Comparison of ENCODE assay signal across 8 cellular contexts in the genomic region with DNA sequence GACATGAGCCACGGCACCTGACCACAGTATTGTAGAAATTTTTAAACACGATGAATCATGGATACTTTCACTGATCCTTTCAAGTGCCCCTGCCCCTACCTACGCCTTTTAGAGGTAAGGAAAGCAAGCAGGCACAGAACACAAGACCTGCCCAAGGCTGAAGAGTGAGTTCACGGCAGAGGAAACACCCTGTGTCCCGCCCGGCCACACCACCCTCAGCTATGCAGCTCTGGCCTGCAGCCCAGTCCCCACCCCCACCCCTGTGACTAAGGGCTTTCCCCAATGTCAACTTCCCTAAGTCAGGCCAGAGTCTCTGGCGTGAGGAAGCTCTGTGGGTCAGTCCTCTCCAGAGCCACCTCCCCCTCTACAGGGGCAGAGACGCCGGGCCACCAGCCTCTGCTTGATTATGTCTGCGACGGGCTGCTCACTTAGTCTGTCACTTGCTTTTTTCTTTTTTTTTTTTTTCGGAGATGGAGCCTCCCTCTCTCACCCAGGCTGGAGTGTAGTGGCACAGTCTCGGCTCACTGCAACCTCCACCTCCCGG. TPM values are rescaled to one million over a fixed set of nuclear protein-coding genes. Genes with fewer than 3 reads are reported as not detected.
DNase-seq lines count a peak whose midpoint lies in the region; ATAC-seq and TF ChIP-seq lines count a peak whose summit lies in the region.

No MANE protein-coding gene starts in this region.

- peak overlapping the region; percentile 16 for H3K27ac ChIP-seq in CD8-positive, alpha-beta memory T cell (ENCODE audit: low read depth, low read length)

- H3K4me1 ChIP-seq in CD8-positive, alpha-beta memory T cell (ENCODE audit: insufficient read depth, low read length): no peaks in the 10 kb centered on the region
- no peaks in the 10 kb centered on the region for H3K4me1 ChIP-seq in BE2C

- H3K9me3 Mint-ChIP-seq in CD8-positive, alpha-beta memory T cell: no peaks in the 10 kb centered on the region
- H3K9me3 Mint-ChIP-seq in effector memory CD8-positive, alpha-beta T cell: no peaks in the 10 kb centered on the region
- H3K9me3 Mint-ChIP-seq in stimulated activated naive CD8-positive, alpha-beta T cell treated with anti-CD3 and anti-CD28 coated beads, Interleukin-15, amount 100 ng/mL, for 72 hours: no peaks in the 10 kb centered on the region

- no peak overlapping the region for H3K4me3 Mint-ChIP-seq in CD8-positive, alpha-beta memory T cell
- no peak overlapping the region for H3K4me3 Mint-ChIP-seq in effector memory CD8-positive, alpha-beta T cell
- no peak overlapping the region for H3K4me3 Mint-ChIP-seq in stimulated activated naive CD8-positive, alpha-beta T cell treated with anti-CD3 and anti-CD28 coated beads, Interleukin-15, amount 100 ng/mL, for 72 hours

- no peaks in the 10 kb centered on the region for H3K27me3 Mint-ChIP-seq in CD8-positive, alpha-beta memory T cell
- no peaks in the 10 kb centered on the region for H3K27me3 Mint-ChIP-seq in effector memory CD8-positive, alpha-beta T cell
- H3K27me3 Mint-ChIP-seq in stimulated activated naive CD8-positive, alpha-beta T cell treated with anti-CD3 and anti-CD28 coated beads, Interleukin-15, amount 100 ng/mL, for 72 hours: no peaks in the 10 kb centered on the region

- DNase-seq in CD8-positive, alpha-beta memory T cell: no peak
- DNase-seq in NCI-H69 (lab: John Stamatoyannopoulos, UW) (peak; percentile 33), mucosa of gallbladder (ENCODE audit: low spot score) (peak; percentile 87), foreskin melanocyte (no peak), BE2C (no peak)
- DNase-seq in effector memory CD8-positive, alpha-beta T cell: no peak
- DNase-seq in stimulated activated naive CD8-positive, alpha-beta T cell treated with anti-CD3 and anti-CD28 coated beads, Interleukin-15, amount 100 ng/mL, for 72 hours: no peak

- H3K36me3 ChIP-seq in CD8-positive, alpha-beta memory T cell (ENCODE audit: insufficient read depth, low read length): no peaks in the 10 kb centered on the region
- H3K36me3 ChIP-seq in BE2C: no peaks in the 10 kb centered on the region

- H3K27me3 ChIP-seq in CD8-positive, alpha-beta memory T cell (ENCODE audit: insufficient read depth, low read length, poor library complexity, severe bottlenecking): no peaks in the 10 kb centered on the region
- no peaks in the 10 kb centered on the region for H3K27me3 ChIP-seq in BE2C

- no peaks in the 10 kb centered on the region for H3K9me3 ChIP-seq in CD8-positive, alpha-beta memory T cell (ENCODE audit: low read length)
- no peaks in the 10 kb centered on the region for H3K9me3 ChIP-seq in BE2C

- H3K36me3 Mint-ChIP-seq in CD8-positive, alpha-beta memory T cell: peaks cover 0 to 2% (median 2%) of the 10 kb centered on the region in 3 donors
- H3K36me3 Mint-ChIP-seq in effector memory CD8-positive, alpha-beta T cell (ENCODE audit: insufficient read depth): peaks cover 5% of the 10 kb centered on the region

- peak; percentile 27 for ATAC-seq in effector memory CD8-positive, alpha-beta T cell (replicated peaks)
- ATAC-seq in activated CD4-positive, CD25-positive, alpha-beta regulatory T cell treated with anti-CD3 and anti-CD28 coated beads, Interleukin-2, amount 50 U/mL, for 24 hours: no peak
- ATAC-seq in stimulated activated naive CD8-positive, alpha-beta T cell treated with anti-CD3 and anti-CD28 coated beads, Interleukin-15, amount 100 ng/mL, for 72 hours: no peak

- H3K27ac Mint-ChIP-seq in CD8-positive, alpha-beta memory T cell: no peak overlapping the region
- H3K27ac Mint-ChIP-seq in effector memory CD8-positive, alpha-beta T cell: no peak overlapping the region
- H3K27ac Mint-ChIP-seq in stimulated activated naive CD8-positive, alpha-beta T cell treated with anti-CD3 and anti-CD28 coated beads, Interleukin-15, amount 100 ng/mL, for 72 hours: no peak overlapping the region

- CTCF ChIA-PET in CD8-positive, alpha-beta memory T cell (lab: Charles Lee): interaction anchor here (1.2 kb wide), 1 partner anchor 19 kb away, joined by 4 read pairs; no protein-coding TSS in a partner anchor

- POLR2A ChIA-PET in CD8-positive, alpha-beta memory T cell (lab: Charles Lee): interaction anchor here (0.7 kb wide), 1 partner anchor 124 kb away, joined by 3 read pairs; no protein-coding TSS in a partner anchor

- TF ChIP-seq CTCF in BE2C (IDR thresholded peaks at IDR 0.05; ENCODE audit: low read depth, low read length): no peak

- H3K4me1 Mint-ChIP-seq in CD8-positive, alpha-beta memory T cell: peaks cover 0 to 5% (median 4%) of the 10 kb centered on the region in 3 donors
- H3K4me1 Mint-ChIP-seq in effector memory CD8-positive, alpha-beta T cell (ENCODE audit: low read depth in 2 of 2): no peaks in the 10 kb centered on the region
- no peaks in the 10 kb centered on the region for H3K4me1 Mint-ChIP-seq in stimulated activated naive CD8-positive, alpha-beta T cell treated with anti-CD3 and anti-CD28 coated beads, Interleukin-15, amount 100 ng/mL, for 72 hours

- no peak overlapping the region for H3K4me3 ChIP-seq in CD8-positive, alpha-beta memory T cell (ENCODE audit: low read length)
- no peak overlapping the region for H3K4me3 ChIP-seq in BE2C (ENCODE audit: low read depth, low read length)

RNA-seq across cellular contexts. Expression of gene SLC16A5, which starts 8.4 kb away (rescaled TPM):
- 1 to 10 TPM; 1.3 to 1.9 TPM for total RNA-seq in CD8-positive, alpha-beta memory T cell
- 0.82 TPM for polyA plus RNA-seq in CD8-positive, alpha-beta memory T cell
- total RNA-seq in mucosa of gallbladder: 19.9 TPM
- polyA plus RNA-seq in BE2C (2012; ENCODE audit: insufficient read depth, insufficient read length, low read depth): not detected

RNA-seq across cellular contexts. Expression of gene ARMC7, which starts 13.6 kb away (rescaled TPM):
- total RNA-seq in CD8-positive, alpha-beta memory T cell: 10 to 100 TPM; 15.2 to 15.9 TPM
- 4.0 TPM for polyA plus RNA-seq in CD8-positive, alpha-beta memory T cell
- total RNA-seq in mucosa of gallbladder: 20.2 TPM
- 17.7 TPM for polyA plus RNA-seq in BE2C (2012; ENCODE audit: insufficient read depth, insufficient read length, low read depth)

RNA-seq across cellular contexts. Expression of gene NT5C, which starts 35.4 kb away (rescaled TPM):
- total RNA-seq in CD8-positive, alpha-beta memory T cell: 10 to 100 TPM; 75.7 to 84.8 TPM
- 42.3 TPM for polyA plus RNA-seq in CD8-positive, alpha-beta memory T cell
- 50.0 TPM for total RNA-seq in mucosa of gallbladder
- polyA plus RNA-seq in BE2C (2012; ENCODE audit: insufficient read depth, insufficient read length, low read depth): 226 TPM

RNA-seq across cellular contexts. Expression of gene KCTD2, which starts 49.1 kb away (rescaled TPM):
- total RNA-seq in CD8-positive, alpha-beta memory T cell: 10 to 100 TPM; 22.2 to 23.8 TPM
- 8.0 TPM for polyA plus RNA-seq in CD8-positive, alpha-beta memory T cell
- 28.3 TPM for total RNA-seq in mucosa of gallbladder
- polyA plus RNA-seq in BE2C (2012; ENCODE audit: insufficient read depth, insufficient read length, low read depth): 23.6 TPM

RNA-seq across cellular contexts. Expression of gene ATP5PD, which starts 49.4 kb away (rescaled TPM):
- total RNA-seq in CD8-positive, alpha-beta memory T cell: 100 to 1,000 TPM; 179 to 198 TPM
- 345 TPM for polyA plus RNA-seq in CD8-positive, alpha-beta memory T cell
- total RNA-seq in mucosa of gallbladder: 226 TPM
- polyA plus RNA-seq in BE2C (2012; ENCODE audit: insufficient read depth, insufficient read length, low read depth): 221 TPM

Comparison
In these comparisons a context has a peak if more than half of its experiments do, and no peak if none do; other contexts are left out.
1. DNase-seq: peak in NCI-H69 (single experiment) and mucosa of gallbladder (single experiment); none in CD8-positive, alpha-beta memory T cell (0 of 5), effector memory CD8-positive, alpha-beta T cell (0 of 3), foreskin melanocyte (single experiment), stimulated activated naive CD8-positive, alpha-beta T cell treated with anti-CD3 and anti-CD28 coated beads, Interleukin-15, amount 100 ng/mL, for 72 hours (0 of 2) and BE2C (single experiment).